1 cellular context compared by ENCODE assay signal in the genomic region with DNA sequence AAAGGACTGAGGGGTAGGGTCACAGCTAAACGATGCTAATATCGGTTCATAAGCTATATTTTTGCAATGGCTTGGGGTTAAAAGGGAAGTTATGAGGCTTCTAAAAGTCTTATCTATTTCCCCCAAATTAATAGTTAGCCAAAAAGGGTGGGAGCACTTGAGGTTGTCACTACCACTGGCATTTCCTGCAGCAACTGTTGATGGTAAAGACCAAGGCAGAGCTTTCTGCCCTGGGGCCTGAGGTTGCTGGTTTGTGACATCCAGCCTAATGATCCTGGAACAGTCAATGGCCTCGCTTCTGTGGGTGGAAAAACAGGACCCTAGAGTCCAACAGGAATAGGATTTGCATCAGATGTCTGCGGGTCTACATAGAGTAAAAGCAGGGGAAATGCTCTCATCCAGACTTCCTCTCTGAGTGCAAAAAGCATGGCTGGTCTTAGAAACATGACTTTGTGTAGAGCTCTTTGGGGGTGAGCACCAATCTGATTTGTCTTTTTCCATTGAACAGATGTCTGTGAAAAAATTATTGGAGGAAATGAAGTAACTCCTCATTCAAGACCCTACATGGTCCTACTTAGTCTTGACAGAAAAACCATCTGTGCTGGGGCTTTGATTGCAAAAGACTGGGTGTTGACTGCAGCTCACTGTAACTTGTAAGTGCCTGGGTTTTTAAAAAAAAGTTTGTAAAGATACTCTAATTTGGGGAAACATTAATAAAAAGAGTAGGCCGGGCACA.
TF ChIP-seq lines count a peak whose summit lies in the region.

No MANE protein-coding gene starts in this region.

TF ChIP-seq in GM23338, 12 proteins besides CTCF, POLR2A, EP300 and RAD21 (continued from another document):
- TF ChIP-seq ZNF462 (CRISPR knock-in tag; IDR thresholded peaks at IDR 0.05) (no peak), EZH2phosphoT487 (IDR thresholded peaks at IDR 0.05; ENCODE audit: unreplicated experiment) (no peak), ETS1 (IDR thresholded peaks at IDR 0.05) (no peak), ZNF331 (CRISPR knock-in tag; IDR thresholded peaks at IDR 0.05; ENCODE audit: low read depth) (no peak), STAT1 (IDR thresholded peaks at IDR 0.05; ENCODE audit: unreplicated experiment) (no peak), POLR2AphosphoS5 (IDR thresholded peaks at IDR 0.05; ENCODE audit: low read depth) (no peak)
- TF ChIP-seq, protein P1, sequence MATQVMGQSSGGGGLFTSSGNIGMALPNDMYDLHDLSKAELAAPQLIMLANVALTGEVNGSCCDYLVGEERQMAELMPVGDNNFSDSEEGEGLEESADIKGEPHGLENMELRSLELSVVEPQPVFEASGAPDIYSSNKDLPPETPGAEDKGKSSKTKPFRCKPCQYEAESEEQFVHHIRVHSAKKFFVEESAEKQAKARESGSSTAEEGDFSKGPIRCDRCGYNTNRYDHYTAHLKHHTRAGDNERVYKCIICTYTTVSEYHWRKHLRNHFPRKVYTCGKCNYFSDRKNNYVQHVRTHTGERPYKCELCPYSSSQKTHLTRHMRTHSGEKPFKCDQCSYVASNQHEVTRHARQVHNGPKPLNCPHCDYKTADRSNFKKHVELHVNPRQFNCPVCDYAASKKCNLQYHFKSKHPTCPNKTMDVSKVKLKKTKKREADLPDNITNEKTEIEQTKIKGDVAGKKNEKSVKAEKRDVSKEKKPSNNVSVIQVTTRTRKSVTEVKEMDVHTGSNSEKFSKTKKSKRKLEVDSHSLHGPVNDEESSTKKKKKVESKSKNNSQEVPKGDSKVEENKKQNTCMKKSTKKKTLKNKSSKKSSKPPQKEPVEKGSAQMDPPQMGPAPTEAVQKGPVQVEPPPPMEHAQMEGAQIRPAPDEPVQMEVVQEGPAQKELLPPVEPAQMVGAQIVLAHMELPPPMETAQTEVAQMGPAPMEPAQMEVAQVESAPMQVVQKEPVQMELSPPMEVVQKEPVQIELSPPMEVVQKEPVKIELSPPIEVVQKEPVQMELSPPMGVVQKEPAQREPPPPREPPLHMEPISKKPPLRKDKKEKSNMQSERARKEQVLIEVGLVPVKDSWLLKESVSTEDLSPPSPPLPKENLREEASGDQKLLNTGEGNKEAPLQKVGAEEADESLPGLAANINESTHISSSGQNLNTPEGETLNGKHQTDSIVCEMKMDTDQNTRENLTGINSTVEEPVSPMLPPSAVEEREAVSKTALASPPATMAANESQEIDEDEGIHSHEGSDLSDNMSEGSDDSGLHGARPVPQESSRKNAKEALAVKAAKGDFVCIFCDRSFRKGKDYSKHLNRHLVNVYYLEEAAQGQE (IDR thresholded peaks at IDR 0.05; ENCODE audit: unreplicated experiment), result no peak
TF ChIP-seq in GM23338: peak in this region for 0.
